Comparison of ENCODE assay signal across 26 cellular contexts in genomic region chr5:91224969-91225368, GRCh38.
DNase-seq lines count a peak whose midpoint lies in the region; ATAC-seq lines count a peak whose summit lies in the region.
"Had no signal": no experiment of that assay in that cellular context is flagged by ENCODE, and none has a peak within 500 bp of the region (broad histone marks: within the 10 kb centered on the region; RNA-seq: fewer than 3 reads in every experiment).

No MANE protein-coding gene starts in this region.

- peaks cover 11% of the 10 kb centered on the region for H3K36me3 Mint-ChIP-seq in stimulated activated memory B cell treated with anti-CD40 and anti-IgM and Interleukin-4, amounts not matched to agents 10 μg/mL and 1 μg/mL and 100 μg/mL, for 72 hours
- H3K36me3 Mint-ChIP-seq in T-helper 17 cell (ENCODE audit: low read depth): no peaks in the 10 kb centered on the region
- H3K36me3 Mint-ChIP-seq: CD8-positive, alpha-beta T cell; neural progenitor cell had no signal

- H3K9me3 ChIP-seq in T-helper 17 cell (ENCODE audit: control insufficient read depth, low read length, poor library complexity, severe bottlenecking): no peaks in the 10 kb centered on the region
- H3K9me3 ChIP-seq: body of pancreas, gastrocnemius medialis, Peyer's patch had no signal

- peaks cover 24% of the 10 kb centered on the region for H3K27me3 Mint-ChIP-seq in stimulated activated memory B cell treated with anti-CD40 and anti-IgM and Interleukin-4, amounts not matched to agents 10 μg/mL and 1 μg/mL and 100 μg/mL, for 72 hours
- peaks cover 4% of the 10 kb centered on the region for H3K27me3 Mint-ChIP-seq in T-helper 17 cell
- H3K27me3 Mint-ChIP-seq: activated naive CD8-positive, alpha-beta T cell treated with anti-CD3 and anti-CD28 coated beads, Interleukin-2, amount 50 U/mL, for 24 hours had no signal

- no peak overlapping the region for H3K27ac Mint-ChIP-seq in stimulated activated memory B cell treated with anti-CD40 and anti-IgM and Interleukin-4, amounts not matched to agents 10 μg/mL and 1 μg/mL and 100 μg/mL, for 72 hours
- H3K27ac Mint-ChIP-seq in T-helper 17 cell: no peak overlapping the region
- H3K27ac Mint-ChIP-seq: activated naive CD8-positive, alpha-beta T cell treated with anti-CD3 and anti-CD28 coated beads, Interleukin-2, amount 50 U/mL, for 24 hours; CD8-positive, alpha-beta T cell; memory B cell; neural progenitor cell had no signal

- DNase-seq in NCI-H510A treated with DMSO at 0.1 percent for 48 hours (lab: John Stamatoyannopoulos, UW) (peak; percentile 4), NCI-H510A (lab: John Stamatoyannopoulos, UW) (no peak), NCI-H1105 (lab: John Stamatoyannopoulos, UW) (peak; percentile 64), NCI-H774 (lab: John Stamatoyannopoulos, UW) (peak; percentile 28), T-helper 17 cell (no peak)
- DNase-seq in stimulated activated CD4-positive, alpha-beta T cell treated with anti-CD3 and anti-CD28 coated beads, Interleukin-4, amount 100 ng/mL, for 24 hours: no peak
- DNase-seq in stimulated activated CD4-positive, alpha-beta T cell treated with anti-CD3 and anti-CD28 coated beads, Interleukin-2, amount 100 ng/mL, for 24 hours: no peak
- DNase-seq: activated CD4-positive, alpha-beta T cell treated with anti-CD3 and anti-CD28 coated beads, Interleukin-2, amount 50 U/mL, for 1 hour; activated naive CD8-positive, alpha-beta T cell treated with anti-CD3 and anti-CD28 coated beads, Interleukin-2, amount 50 U/mL, for 24 hours; activated T-cell treated with anti-CD3 and anti-CD28 coated beads, Interleukin-2, amount 50 U/mL, for 48 hours; body of pancreas; CD8-positive, alpha-beta T cell; DMS153; gastrocnemius medialis; hippocampal formation; left colon; NCI-H187; NCI-H446 treated with DMSO at 0.1 percent for 48 hours; Peyer's patch; right cardiac atrium; stimulated activated naive CD4-positive, alpha-beta T cell treated with Interleukin-2 at 50 U/mL for 16 hours; SW 1271; T1000 had no signal

- H3K4me1 Mint-ChIP-seq in stimulated activated memory B cell treated with anti-CD40 and anti-IgM and Interleukin-4, amounts not matched to agents 10 μg/mL and 1 μg/mL and 100 μg/mL, for 72 hours: peaks cover 7% of the 10 kb centered on the region
- H3K4me1 Mint-ChIP-seq in T-helper 17 cell: peaks cover 4% of the 10 kb centered on the region
- H3K4me1 Mint-ChIP-seq: activated naive CD8-positive, alpha-beta T cell treated with anti-CD3 and anti-CD28 coated beads, Interleukin-2, amount 50 U/mL, for 24 hours; memory B cell; neural progenitor cell had no signal

- peak; percentile 51 for ATAC-seq in stimulated activated memory B cell treated with anti-CD40 and anti-IgM and Interleukin-4, amounts not matched to agents 10 μg/mL and 1 μg/mL and 100 μg/mL, for 72 hours
- ATAC-seq in T-helper 17 cell: no peak
- ATAC-seq: activated naive CD8-positive, alpha-beta T cell treated with anti-CD3 and anti-CD28 coated beads, Interleukin-2, amount 50 U/mL, for 24 hours; body of pancreas; CD8-positive, alpha-beta T cell; gastrocnemius medialis; left colon; right cardiac atrium had no signal

- H3K9me3 Mint-ChIP-seq in stimulated activated memory B cell treated with anti-CD40 and anti-IgM and Interleukin-4, amounts not matched to agents 10 μg/mL and 1 μg/mL and 100 μg/mL, for 72 hours: peaks cover 10% of the 10 kb centered on the region

- H3K4me3 Mint-ChIP-seq in stimulated activated memory B cell treated with anti-CD40 and anti-IgM and Interleukin-4, amounts not matched to agents 10 μg/mL and 1 μg/mL and 100 μg/mL, for 72 hours: no peak overlapping the region
- no peak overlapping the region for H3K4me3 Mint-ChIP-seq in T-helper 17 cell
- H3K4me3 Mint-ChIP-seq: activated naive CD8-positive, alpha-beta T cell treated with anti-CD3 and anti-CD28 coated beads, Interleukin-2, amount 50 U/mL, for 24 hours; CD8-positive, alpha-beta T cell; memory B cell; neural progenitor cell had no signal

Comparison
In these comparisons a context has a peak if more than half of its experiments do, and no peak if none do; other contexts are left out.
1. DNase-seq: peak in NCI-H510A treated with DMSO at 0.1 percent for 48 hours (single experiment), NCI-H1105 (single experiment) and NCI-H774 (single experiment); none in NCI-H510A (single experiment), T-helper 17 cell (0 of 3), stimulated activated CD4-positive, alpha-beta T cell treated with anti-CD3 and anti-CD28 coated beads, Interleukin-4, amount 100 ng/mL, for 24 hours (single experiment) and stimulated activated CD4-positive, alpha-beta T cell treated with anti-CD3 and anti-CD28 coated beads, Interleukin-2, amount 100 ng/mL, for 24 hours (0 of 2).